14 cellular contexts compared by ENCODE assay signal in the genomic region with DNA sequence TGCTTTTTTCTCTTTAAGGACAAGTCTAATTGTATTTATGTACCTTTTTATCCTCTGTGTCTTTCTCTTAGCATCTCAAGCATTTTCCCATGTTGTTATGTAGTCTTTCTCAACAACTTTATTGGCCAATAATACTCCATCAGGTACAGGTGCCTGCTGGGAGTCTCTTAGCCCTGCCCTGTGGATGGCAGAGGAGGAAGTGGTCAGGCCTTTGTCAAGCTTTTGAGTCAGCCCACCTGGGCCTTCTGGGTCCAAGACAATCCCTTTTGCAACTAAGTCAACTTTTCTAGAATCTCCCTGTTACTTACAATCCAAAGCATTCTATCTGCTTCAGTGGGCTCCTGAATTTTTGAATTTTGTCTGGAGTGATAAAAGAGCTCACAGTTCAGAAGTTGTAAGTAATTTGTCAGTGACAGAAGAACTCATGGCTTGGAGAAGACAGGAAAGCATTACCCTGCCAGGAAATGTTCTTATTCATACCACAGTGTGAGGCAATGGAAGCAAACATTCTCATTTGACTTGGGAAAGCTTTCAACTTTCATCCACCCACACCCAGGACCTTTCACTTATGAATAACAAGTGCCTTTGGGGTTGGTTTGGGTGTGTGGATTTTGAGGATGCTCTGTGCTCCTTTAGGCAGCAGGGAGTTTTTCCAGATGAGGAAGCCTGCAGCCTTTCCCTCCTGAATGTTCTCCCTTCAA.
A peak's percentile ranks its signal among the peaks of the same experiment; 100 is the strongest.
DNase-seq lines count a peak whose midpoint lies in the region; FAIRE-seq and TF ChIP-seq lines count a peak whose summit lies in the region.
"Had no signal": no experiment of that assay in that cellular context is flagged by ENCODE, and none has a peak within 500 bp of the region (broad histone marks: within the 10 kb centered on the region; RNA-seq: fewer than 3 reads in every experiment).

No MANE protein-coding gene starts in this region.

- peaks cover 1% of the 10 kb centered on the region for H3K9me3 Mint-ChIP-seq in activated naive CD4-positive, alpha-beta T cell treated with anti-CD3 and anti-CD28 coated beads, Interleukin-2, amount 10 ng/mL, durations not matched to agents 7 days and 5 days
- H3K9me3 Mint-ChIP-seq: effector memory CD8-positive, alpha-beta T cell had no signal

- peaks cover 18% of the 10 kb centered on the region for H3K4me1 ChIP-seq in endothelial cell of umbilical vein (ENCODE audit: control insufficient read depth, extremely low read depth, insufficient read depth, low read length)

- H3K36me3 ChIP-seq in endothelial cell of umbilical vein (ENCODE audit: control insufficient read depth in 2 of 2, extremely low read depth in 1 of 2, insufficient read depth in 2 of 2, low read length in 2 of 2) = no peaks in the 10 kb centered on the region

- dilution Hi-C loops in endothelial cell of umbilical vein (cut with MboI; ENCODE audit: extremely low pct_ligation_motif_present, low sequenced_read_pairs) = no loop called here

- no peaks in the 10 kb centered on the region for H3K4me1 Mint-ChIP-seq in activated naive CD4-positive, alpha-beta T cell treated with anti-CD3 and anti-CD28 coated beads, Interleukin-2, amount 10 ng/mL, durations not matched to agents 7 days and 5 days

- no peaks in the 10 kb centered on the region for H3K27me3 ChIP-seq in endothelial cell of umbilical vein (ENCODE audit: control insufficient read depth in 2 of 2, insufficient read depth in 2 of 2, low read length in 2 of 2)

- FAIRE-seq in endothelial cell of umbilical vein (lab: Jason Lieb, UNC) = no peak
- FAIRE-seq: GM12878 had no signal

- in situ Hi-C loops in G401 (cut with HindIII; ENCODE audit: low sequenced_read_pairs) = no loop called here

- H4K20me1 ChIP-seq in endothelial cell of umbilical vein (replicated peaks; ENCODE audit: control insufficient read depth, extremely low read depth, insufficient read depth, low read length) = no peaks in the 10 kb centered on the region

- no peak overlapping the region for H3K4me3 Mint-ChIP-seq in activated naive CD4-positive, alpha-beta T cell treated with anti-CD3 and anti-CD28 coated beads, Interleukin-2, amount 10 ng/mL, durations not matched to agents 7 days and 5 days
- H3K4me3 Mint-ChIP-seq: effector memory CD8-positive, alpha-beta T cell had no signal

- TF ChIP-seq POLR2A in endothelial cell of umbilical vein (IDR thresholded peaks at IDR 0.05; ENCODE audit: low read depth, low read length) = no peak
- no peak for TF ChIP-seq POLR2A in lower leg skin (IDR thresholded peaks at IDR 0.05)

- intact Hi-C loops in endothelial cell of umbilical vein (cut with micrococcal nuclease) (no loop called here), lower leg skin (cut with DNase I; ENCODE audit: low total_unique reads) (no loop called here)

- H3K4me2 ChIP-seq in endothelial cell of umbilical vein (ENCODE audit: insufficient read depth, low read length) = no peak overlapping the region

- no peak overlapping the region for H3K27ac Mint-ChIP-seq in activated naive CD4-positive, alpha-beta T cell treated with anti-CD3 and anti-CD28 coated beads, Interleukin-2, amount 10 ng/mL, durations not matched to agents 7 days and 5 days
- H3K27ac Mint-ChIP-seq: activated naive CD4-positive, alpha-beta T cell treated with anti-CD3 and anti-CD28 coated beads, Interleukin-2, amount 50 U/mL, for 72 hours; effector memory CD8-positive, alpha-beta T cell had no signal

- peak; percentile 85 for DNase-seq in AG08395 (ENCODE audit: low spot score)
- peak; percentile 39 for DNase-seq in Jurkat, Clone E6-1 (ENCODE audit: low read depth, low spot score)
- DNase-seq in endothelial cell of umbilical vein (ENCODE audit: low read depth, low spot score) = no peak
- DNase-seq in lower leg skin (ENCODE audit: low spot score in 2 of 2) = peak; percentile 54 to 76
- DNase-seq in HuH-7.5 (ENCODE audit: low spot score) = no peak
- no peak for DNase-seq in stimulated activated CD4-positive, alpha-beta T cell treated with anti-CD3 and anti-CD28 coated beads, Interleukin-1b, Interleukin-23, amount 100 ng/mL, for 48 hours
- DNase-seq in activated naive CD4-positive, alpha-beta T cell treated with anti-CD3 and anti-CD28 coated beads, Interleukin-2, amount 10 ng/mL, durations not matched to agents 7 days and 5 days = no peak
- no peak for DNase-seq in G401 (ENCODE audit: low spot score)
- DNase-seq: activated CD4-positive, alpha-beta T cell treated with anti-CD3 and anti-CD28 coated beads, Interleukin-2, amount 50 U/mL, for 48 hours; effector memory CD8-positive, alpha-beta T cell; NCI-H1092 treated with DMSO at 0.1 percent for 48 hours; nucleus accumbens had no signal

- H3K36me3 Mint-ChIP-seq in activated naive CD4-positive, alpha-beta T cell treated with anti-CD3 and anti-CD28 coated beads, Interleukin-2, amount 10 ng/mL, durations not matched to agents 7 days and 5 days = no peaks in the 10 kb centered on the region

- no peaks in the 10 kb centered on the region for H3K79me2 ChIP-seq in endothelial cell of umbilical vein (ENCODE audit: control insufficient read depth, insufficient read depth, low read length)

- no peak for TF ChIP-seq CTCF in endothelial cell of umbilical vein (IDR thresholded peaks at IDR 0.05; ENCODE audit: extremely low read depth in 1 of 2, insufficient read depth in 1 of 2, low read depth in 1 of 2, low read length in 2 of 2)
- no peak for TF ChIP-seq CTCF in lower leg skin (IDR thresholded peaks at IDR 0.05)

- H2AFZ ChIP-seq in endothelial cell of umbilical vein (ENCODE audit: low read depth, low read length) = peak overlapping the region; percentile 29

- H3K9me1 ChIP-seq in endothelial cell of umbilical vein (replicated peaks; ENCODE audit: control insufficient read depth, extremely low read depth, insufficient read depth, low read length) = no peaks in the 10 kb centered on the region

- H3K9ac ChIP-seq in endothelial cell of umbilical vein (replicated peaks; ENCODE audit: extremely low read depth, insufficient read depth, low read length) = no peak overlapping the region

- H3K27ac ChIP-seq in endothelial cell of umbilical vein (ENCODE audit: insufficient read depth, low read depth, low read length) = no peak overlapping the region

- no TSS peak for BruUV-seq in endothelial cell of umbilical vein (replicated peaks; lab: Mats Ljungman, UMichigan)

- H3K4me3 ChIP-seq in Jurkat, Clone E6-1 (ENCODE audit: low read length) = no peak overlapping the region
- H3K4me3 ChIP-seq in endothelial cell of umbilical vein (replicated peaks in 1 of 3; ENCODE audit: insufficient read depth in 1 of 3, low read depth in 1 of 3, low read length in 3 of 3) (no peak overlapping the region), lower leg skin (ENCODE audit: low read depth, poor library complexity, severe bottlenecking) (no peak overlapping the region)
- H3K4me3 ChIP-seq: GM12878 had no signal

- no peaks in the 10 kb centered on the region for H3K27me3 Mint-ChIP-seq in activated naive CD4-positive, alpha-beta T cell treated with anti-CD3 and anti-CD28 coated beads, Interleukin-2, amount 10 ng/mL, durations not matched to agents 7 days and 5 days

- POLR2A ChIA-PET in endothelial cell of umbilical vein (lab: Charles Lee) = no interaction called here

- H3K9me3 ChIP-seq in endothelial cell of umbilical vein (replicated peaks; ENCODE audit: control insufficient read depth, insufficient read depth, low read length) = no peaks in the 10 kb centered on the region

- CTCF ChIA-PET in endothelial cell of umbilical vein (lab: Charles Lee) = interaction anchor here (0.9 to 1.3 kb wide), 3 partner anchors 13 to 210 kb away, joined by 3 read pairs; no protein-coding TSS in a partner anchor
- CTCF ChIA-PET in activated naive CD4-positive, alpha-beta T cell treated with anti-CD3 and anti-CD28 coated beads, Interleukin-2, amount 10 ng/mL, durations not matched to agents 7 days and 5 days (lab: Charles Lee) = no interaction called here

TF ChIP-seq in endothelial cell of umbilical vein, 7 proteins besides CTCF, POLR2A, EP300 and RAD21:
- no peak for TF ChIP-seq POLR2AphosphoS5 (IDR thresholded peaks at IDR 0.05; ENCODE audit: insufficient read depth, low read depth, low read length)
- TF ChIP-seq JUN (IDR thresholded peaks at IDR 0.05; ENCODE audit: borderline replicate concordance, insufficient read depth, insufficient read length, low read depth) = no peak
- no peak for TF ChIP-seq FOS (IDR thresholded peaks at IDR 0.05; ENCODE audit: borderline replicate concordance, insufficient read depth, low read length)
- no peak for TF ChIP-seq GATA2 (IDR thresholded peaks at IDR 0.05; ENCODE audit: insufficient read depth, insufficient read length, low read depth, low read length)
- TF ChIP-seq, protein P1, sequence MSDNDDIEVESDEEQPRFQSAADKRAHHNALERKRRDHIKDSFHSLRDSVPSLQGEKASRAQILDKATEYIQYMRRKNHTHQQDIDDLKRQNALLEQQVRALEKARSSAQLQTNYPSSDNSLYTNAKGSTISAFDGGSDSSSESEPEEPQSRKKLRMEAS (IDR thresholded peaks at IDR 0.05; ENCODE audit: insufficient read depth, insufficient read length) = no peak
- no peak for TF ChIP-seq EZH2 (IDR thresholded peaks at IDR 0.05; ENCODE audit: borderline replicate concordance, low read depth, low read length, severe bottlenecking)
- TF ChIP-seq MYC (IDR thresholded peaks at IDR 0.05; ENCODE audit: low read depth, low read length) = no peak

Comparison
In these comparisons a context has a peak if more than half of its experiments do, and no peak if none do; other contexts are left out.
1. DNase-seq: peak in AG08395 (single experiment), Jurkat, Clone E6-1 (single experiment) and lower leg skin (2 of 2); none in endothelial cell of umbilical vein (single experiment), HuH-7.5 (single experiment), stimulated activated CD4-positive, alpha-beta T cell treated with anti-CD3 and anti-CD28 coated beads, Interleukin-1b, Interleukin-23, amount 100 ng/mL, for 48 hours (single experiment), activated naive CD4-positive, alpha-beta T cell treated with anti-CD3 and anti-CD28 coated beads, Interleukin-2, amount 10 ng/mL, durations not matched to agents 7 days and 5 days (single experiment) and G401 (single experiment).